Comparison of ENCODE assay signal across 7 cellular contexts in the genomic region with DNA sequence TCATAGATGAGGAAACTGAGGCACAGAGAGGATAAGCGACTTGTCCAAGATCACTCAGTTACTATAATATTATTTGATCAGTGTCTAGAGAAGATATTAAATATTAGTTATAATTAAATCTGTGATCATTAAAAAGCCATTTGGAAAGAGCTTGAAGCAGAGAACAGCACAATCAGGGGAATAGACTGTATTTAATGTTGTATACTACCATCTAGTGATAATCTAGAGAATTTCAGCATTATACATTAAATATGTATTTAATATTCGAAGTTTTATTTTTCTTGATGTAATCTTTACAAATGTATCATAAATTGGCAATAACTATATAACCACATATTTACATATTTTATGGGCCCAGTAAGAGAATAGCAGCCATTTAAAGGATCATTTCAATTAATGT. TPM values are rescaled to one million over a fixed set of nuclear protein-coding genes. Genes with fewer than 3 reads are reported as not detected.
DNase-seq lines count a peak whose midpoint lies in the region; ATAC-seq and TF ChIP-seq lines count a peak whose summit lies in the region.

No MANE protein-coding gene starts in this region.

- H3K36me3 ChIP-seq in Peyer's patch: no peaks in the 10 kb centered on the region

- CTCF ChIA-PET in GM10248 (lab: Yijun Ruan, JAX): interaction anchor here (0.6 to 3.5 kb wide), 16 partner anchors 9 to 352 kb away, joined by 3 to 59 read pairs (median 4); a partner anchor contains a TSS

- TF ChIP-seq CTCF in GM10248 (IDR thresholded peaks at IDR 0.05; ENCODE audit: control extremely low read depth, extremely low read depth, low read depth, missing control alignments) (peak; percentile 42), Peyer's patch (IDR thresholded peaks at IDR 0.05) (peak in 4 of 6 experiments; percentile 35 to 53 (median 42)), foreskin keratinocyte (conservative IDR thresholded peaks at IDR 0.05) (peak; percentile 68)

- no peaks in the 10 kb centered on the region for H3K9me3 ChIP-seq in Peyer's patch

- POLR2A ChIA-PET in GM10248 (lab: Yijun Ruan, JAX): no interaction called here

- H3K27me3 ChIP-seq in Peyer's patch (no peaks in the 10 kb centered on the region), foreskin keratinocyte (peaks cover 34% of the 10 kb centered on the region)

- no peaks in the 10 kb centered on the region for H3K4me1 ChIP-seq in Peyer's patch
- H3K4me1 ChIP-seq in foreskin keratinocyte: no peaks in the 10 kb centered on the region

- ATAC-seq in HG02938 (IDR thresholded peaks at IDR 0.05; ENCODE audit: unreplicated experiment): peak; percentile 67
- peak; percentile 55 for ATAC-seq in foreskin keratinocyte
- ATAC-seq in GM19452 (IDR thresholded peaks at IDR 0.05; ENCODE audit: unreplicated experiment): no peak

- peak; percentile 31 for DNase-seq in GM10248 (ENCODE audit: extremely low spot score)
- no peak for DNase-seq in Peyer's patch
- peak in 1 of 2 donors; percentile 17 for DNase-seq in foreskin keratinocyte
- DNase-seq in activated CD4-positive, alpha-beta T cell treated with anti-CD3 and anti-CD28 coated beads for 48 hours: no peak
- DNase-seq in GDM1 (lab: John Stamatoyannopoulos, UW): no peak

- no peak overlapping the region for H3K4me3 ChIP-seq in Peyer's patch

- no peak for TF ChIP-seq POLR2A in Peyer's patch (IDR thresholded peaks at IDR 0.05)

- no peak overlapping the region for H3K27ac ChIP-seq in Peyer's patch
- no peak overlapping the region for H3K27ac ChIP-seq in foreskin keratinocyte

RNA-seq across cellular contexts. Expression of a gene that starts 37.7 kb away (rescaled TPM):
- not detected for total RNA-seq in Peyer's patch
- total RNA-seq in foreskin keratinocyte: 0.07 and 0.10 TPM in 2 replicates
- polyA plus RNA-seq in foreskin keratinocyte: 0.14 and 0.16 TPM in 2 replicates
